Comparison of ENCODE assay signal across 8 cellular contexts in the genomic region with DNA sequence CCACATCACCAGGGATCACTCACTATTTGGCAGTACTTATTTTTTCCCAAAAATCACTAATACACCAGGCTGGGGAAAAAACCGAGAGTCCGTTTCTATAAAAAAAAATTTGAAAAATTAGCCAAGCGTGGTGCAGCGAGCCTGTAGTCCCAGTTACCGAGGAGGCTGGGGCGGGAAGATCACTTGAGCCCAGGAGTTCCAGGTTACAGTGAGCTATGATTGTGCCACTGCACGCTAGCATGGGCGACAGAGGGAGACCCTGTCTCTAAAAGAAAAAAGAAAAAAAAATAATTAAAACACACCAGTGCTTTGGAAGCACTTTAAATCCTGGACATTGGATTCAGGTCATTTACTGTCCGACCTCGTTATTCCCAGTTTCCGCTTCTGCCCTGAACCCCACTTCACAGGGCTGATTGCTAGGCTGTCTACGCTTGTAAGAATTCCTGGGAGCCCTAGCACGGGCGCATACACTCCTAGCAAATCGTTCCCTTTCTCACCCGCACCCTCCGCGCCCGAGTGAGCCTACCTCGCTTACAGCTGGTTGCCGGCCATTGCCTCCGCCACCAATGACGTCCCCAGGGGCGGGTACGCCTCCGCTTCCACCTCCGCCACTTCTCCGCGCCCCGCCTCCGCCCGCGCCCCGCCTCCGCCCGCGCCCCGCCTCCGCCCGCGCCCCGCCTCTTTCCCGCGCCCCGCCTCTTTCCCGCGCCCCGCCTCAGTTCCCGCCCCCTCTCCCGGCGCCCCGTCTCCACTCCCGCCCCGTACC. TPM values are rescaled to one million over a fixed set of nuclear protein-coding genes. Genes with fewer than 3 reads are reported as not detected.
DNase-seq lines count a peak whose midpoint lies in the region; ATAC-seq and TF ChIP-seq lines count a peak whose summit lies in the region.

A gene (minus strand): TSS at position 571 of the 766 bp plus-strand sequence. CDS start 5,950 bp downstream, outside the sequence.

- peaks cover 20% of the 10 kb centered on the region for H3K4me1 Mint-ChIP-seq in T-helper 17 cell
- peaks cover 22 to 23% of the 10 kb centered on the region in 2 donors for H3K4me1 Mint-ChIP-seq in natural killer cell treated with Interleukin-12 subunit alpha and Interleukin-12 subunit beta and Interleukin-15 and Interleukin-18, amount 100 ng/mL, for 72 hours (ENCODE audit: low read depth in 2 of 2)

- no peak for ATAC-seq in T-helper 17 cell
- peak in 1 of 2 donors; percentile 85 for ATAC-seq in natural killer cell treated with Interleukin-12 subunit alpha and Interleukin-12 subunit beta and Interleukin-15 and Interleukin-18, amount 100 ng/mL, for 72 hours

- CTCF ChIA-PET in HEK293 (lab: Yijun Ruan, JAX): interaction anchor here (0.5 to 1.2 kb wide), 4 partner anchors 103 to 546 kb away, joined by 3 to 5 read pairs (median 4); no protein-coding TSS in a partner anchor

- H3K9me3 Mint-ChIP-seq in natural killer cell treated with Interleukin-12 subunit alpha and Interleukin-12 subunit beta and Interleukin-15 and Interleukin-18, amount 100 ng/mL, for 72 hours: no peaks in the 10 kb centered on the region

- no peaks in the 10 kb centered on the region for H3K27me3 Mint-ChIP-seq in T-helper 17 cell
- H3K27me3 Mint-ChIP-seq in natural killer cell treated with Interleukin-12 subunit alpha and Interleukin-12 subunit beta and Interleukin-15 and Interleukin-18, amount 100 ng/mL, for 72 hours: no peaks in the 10 kb centered on the region

- DNase-seq in NCI-H2196 treated with DMSO at 0.1 percent for 48 hours (lab: John Stamatoyannopoulos, UW; ENCODE audit: unreplicated experiment): peak; percentile 92
- DNase-seq in NCI-H2196 (lab: John Stamatoyannopoulos, UW; ENCODE audit: unreplicated experiment): no peak
- DNase-seq in M059J (ENCODE audit: low read depth): peak; percentile 51
- peak in 1 of 3 donors; percentile 97 for DNase-seq in T-helper 17 cell
- DNase-seq in erythroblast (lab: John Stamatoyannopoulos, UW): peak; percentile 51 to 99
- DNase-seq in natural killer cell treated with Interleukin-12 subunit alpha and Interleukin-12 subunit beta and Interleukin-15 and Interleukin-18, amount 100 ng/mL, for 72 hours (ENCODE audit: low spot score): no peak
- DNase-seq in 8988T: no peak

- peaks cover 3% of the 10 kb centered on the region; the same call in 1 of the 2 replicates for H3K4me1 ChIP-seq in HEK293 (ENCODE audit: control insufficient read depth, insufficient read depth, low read length)

- peak within 1 kb of the TSS; percentile 93 for H3K4me3 ChIP-seq in HEK293 (ENCODE audit: low read depth, low read length)

- H3K27ac Mint-ChIP-seq in T-helper 17 cell: peak within 1 kb of the TSS; percentile 91
- H3K27ac Mint-ChIP-seq in natural killer cell treated with Interleukin-12 subunit alpha and Interleukin-12 subunit beta and Interleukin-15 and Interleukin-18, amount 100 ng/mL, for 72 hours: peak within 1 kb of the TSS; percentile 81 to 98

- peaks cover 2% of the 10 kb centered on the region for H3K36me3 Mint-ChIP-seq in T-helper 17 cell (ENCODE audit: low read depth)
- H3K36me3 Mint-ChIP-seq in natural killer cell treated with Interleukin-12 subunit alpha and Interleukin-12 subunit beta and Interleukin-15 and Interleukin-18, amount 100 ng/mL, for 72 hours: peaks cover 5% of the 10 kb centered on the region

- no peak for TF ChIP-seq CTCF in HEK293 (tag by site-specific recombination; IDR thresholded peaks at IDR 0.05)

- peak within 1 kb of the TSS; percentile 96 for H3K4me3 Mint-ChIP-seq in T-helper 17 cell
- H3K4me3 Mint-ChIP-seq in natural killer cell treated with Interleukin-12 subunit alpha and Interleukin-12 subunit beta and Interleukin-15 and Interleukin-18, amount 100 ng/mL, for 72 hours: peak within 1 kb of the TSS; percentile 99

- H3K9me3 ChIP-seq in HEK293 (ENCODE audit: control insufficient read depth, insufficient read depth, low read depth, low read length) (no peaks in the 10 kb centered on the region), T-helper 17 cell (ENCODE audit: control insufficient read depth, low read length, poor library complexity, severe bottlenecking) (no peaks in the 10 kb centered on the region)

- H3K36me3 ChIP-seq in HEK293 (ENCODE audit: control insufficient read depth in 2 of 2, insufficient read depth in 1 of 2, low read length in 2 of 2): peaks cover 0 to 4% of the 10 kb centered on the region in 2 experiments; a peak in 1 of 3 replicates

- H3K27ac ChIP-seq in HEK293 (ENCODE audit: extremely low read depth, low read depth, low read length): peak within 1 kb of the TSS; percentile 76

- peak; percentile 61 for TF ChIP-seq POLR2A in erythroblast (IDR thresholded peaks at IDR 0.05; ENCODE audit: low read length)

- POLR2A ChIA-PET in HEK293 (lab: Yijun Ruan, JAX): interaction anchor here (0.7 to 0.8 kb wide), 3 partner anchors 13 to 232 kb away, joined by 3 read pairs; a partner anchor contains a TSS

TF ChIP-seq in HEK293, 187 proteins besides CTCF, POLR2A, EP300 and RAD21 (continues in another document):
- TF ChIP-seq ZBTB17 (tag by site-specific recombination; IDR thresholded peaks at IDR 0.05): peak; percentile 84
- TF ChIP-seq, protein P1, sequence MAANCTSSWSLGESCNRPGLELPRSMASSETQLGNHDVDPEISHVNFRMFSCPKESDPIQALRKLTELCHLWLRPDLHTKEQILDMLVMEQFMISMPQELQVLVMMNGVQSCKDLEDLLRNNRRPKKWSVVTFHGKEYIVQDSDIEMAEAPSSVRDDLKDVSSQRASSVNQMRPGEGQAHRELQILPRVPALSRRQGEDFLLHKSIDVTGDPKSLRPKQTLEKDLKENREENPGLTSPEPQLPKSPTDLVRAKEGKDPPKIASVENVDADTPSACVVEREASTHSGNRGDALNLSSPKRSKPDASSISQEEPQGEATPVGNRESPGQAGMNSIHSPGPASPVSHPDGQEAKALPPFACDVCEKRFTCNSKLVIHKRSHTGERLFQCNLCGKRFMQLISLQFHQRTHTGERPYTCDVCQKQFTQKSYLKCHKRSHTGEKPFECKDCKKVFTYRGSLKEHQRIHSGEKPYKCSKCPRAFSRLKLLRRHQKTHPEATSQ (tag by site-specific recombination; IDR thresholded peaks at IDR 0.05): 0 out of 2 replicates have a peak, but pooled peaks have one; percentile 45
- TF ChIP-seq, protein P2, sequence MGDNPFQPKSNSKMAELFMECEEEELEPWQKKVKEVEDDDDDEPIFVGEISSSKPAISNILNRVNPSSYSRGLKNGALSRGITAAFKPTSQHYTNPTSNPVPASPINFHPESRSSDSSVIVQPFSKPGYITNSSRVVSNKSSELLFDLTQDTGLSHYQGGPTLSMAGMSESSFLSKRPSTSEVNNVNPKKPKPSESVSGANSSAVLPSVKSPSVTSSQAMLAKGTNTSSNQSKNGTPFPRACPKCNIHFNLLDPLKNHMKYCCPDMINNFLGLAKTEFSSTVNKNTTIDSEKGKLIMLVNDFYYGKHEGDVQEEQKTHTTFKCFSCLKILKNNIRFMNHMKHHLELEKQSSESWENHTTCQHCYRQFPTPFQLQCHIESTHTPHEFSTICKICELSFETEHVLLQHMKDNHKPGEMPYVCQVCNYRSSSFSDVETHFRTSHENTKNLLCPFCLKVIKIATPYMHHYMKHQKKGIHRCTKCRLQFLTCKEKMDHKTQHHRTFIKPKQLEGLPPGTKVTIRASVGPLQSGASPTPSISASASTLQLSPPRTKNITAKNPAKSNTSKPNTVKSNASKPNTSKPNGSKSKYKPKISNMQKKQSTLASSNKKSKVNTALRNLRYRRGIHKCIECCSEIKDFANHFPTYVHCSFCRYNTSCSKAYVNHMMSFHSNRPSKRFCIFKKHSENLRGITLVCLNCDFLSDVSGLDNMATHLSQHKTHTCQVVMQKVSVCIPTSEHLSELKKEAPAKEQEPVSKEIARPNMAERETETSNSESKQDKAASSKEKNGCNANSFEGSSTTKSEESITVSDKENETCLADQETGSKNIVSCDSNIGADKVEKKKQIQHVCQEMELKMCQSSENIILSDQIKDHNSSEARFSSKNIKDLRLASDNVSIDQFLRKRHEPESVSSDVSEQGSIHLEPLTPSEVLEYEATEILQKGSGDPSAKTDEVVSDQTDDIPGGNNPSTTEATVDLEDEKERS (tag by site-specific recombination; IDR thresholded peaks at IDR 0.05): 0 out of 2 replicates have a peak, but pooled peaks have one; percentile 38
- TF ChIP-seq ZNF324 (tag by site-specific recombination; IDR thresholded peaks at IDR 0.05): 0 out of 2 replicates have a peak, but pooled peaks have one; percentile 61
- TF ChIP-seq KLF8 (tag by site-specific recombination; IDR thresholded peaks at IDR 0.05): peak; percentile 94; the same call in 1 of the 2 replicates
- TF ChIP-seq, protein P3, sequence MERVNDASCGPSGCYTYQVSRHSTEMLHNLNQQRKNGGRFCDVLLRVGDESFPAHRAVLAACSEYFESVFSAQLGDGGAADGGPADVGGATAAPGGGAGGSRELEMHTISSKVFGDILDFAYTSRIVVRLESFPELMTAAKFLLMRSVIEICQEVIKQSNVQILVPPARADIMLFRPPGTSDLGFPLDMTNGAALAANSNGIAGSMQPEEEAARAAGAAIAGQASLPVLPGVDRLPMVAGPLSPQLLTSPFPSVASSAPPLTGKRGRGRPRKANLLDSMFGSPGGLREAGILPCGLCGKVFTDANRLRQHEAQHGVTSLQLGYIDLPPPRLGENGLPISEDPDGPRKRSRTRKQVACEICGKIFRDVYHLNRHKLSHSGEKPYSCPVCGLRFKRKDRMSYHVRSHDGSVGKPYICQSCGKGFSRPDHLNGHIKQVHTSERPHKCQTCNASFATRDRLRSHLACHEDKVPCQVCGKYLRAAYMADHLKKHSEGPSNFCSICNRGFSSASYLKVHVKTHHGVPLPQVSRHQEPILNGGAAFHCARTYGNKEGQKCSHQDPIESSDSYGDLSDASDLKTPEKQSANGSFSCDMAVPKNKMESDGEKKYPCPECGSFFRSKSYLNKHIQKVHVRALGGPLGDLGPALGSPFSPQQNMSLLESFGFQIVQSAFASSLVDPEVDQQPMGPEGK (tag by site-specific recombination; IDR thresholded peaks at IDR 0.05): 0 out of 2 replicates have a peak, but pooled peaks have one; percentile 19
- peak; percentile 96 for TF ChIP-seq ZFHX2 (tag by site-specific recombination; conservative IDR thresholded peaks at IDR 0.05)

RNA-seq across cellular contexts. Expression of the gene that starts here (rescaled TPM):
- 44.9 and 58.4 TPM in 2 replicates for total RNA-seq in M059J (2014; rRNA removed; shearing (Covaris generic))
- total RNA-seq in T-helper 17 cell: 1 to 10 TPM; 4.4 to 6.1 TPM
- 10 to 100 TPM; 10.2 to 14.7 TPM for total RNA-seq in natural killer cell treated with Interleukin-12 subunit alpha and Interleukin-12 subunit beta and Interleukin-15 and Interleukin-18, amount 100 ng/mL, for 72 hours

Comparison
In these comparisons a context has a peak if more than half of its experiments do, and no peak if none do; other contexts are left out.
1. DNase-seq: peak in NCI-H2196 treated with DMSO at 0.1 percent for 48 hours (single experiment), M059J (single experiment) and erythroblast (2 of 2); none in NCI-H2196 (single experiment), natural killer cell treated with Interleukin-12 subunit alpha and Interleukin-12 subunit beta and Interleukin-15 and Interleukin-18, amount 100 ng/mL, for 72 hours (single experiment) and 8988T (single experiment).